Comparison of ENCODE assay signal across 9 cellular contexts in the genomic region with DNA sequence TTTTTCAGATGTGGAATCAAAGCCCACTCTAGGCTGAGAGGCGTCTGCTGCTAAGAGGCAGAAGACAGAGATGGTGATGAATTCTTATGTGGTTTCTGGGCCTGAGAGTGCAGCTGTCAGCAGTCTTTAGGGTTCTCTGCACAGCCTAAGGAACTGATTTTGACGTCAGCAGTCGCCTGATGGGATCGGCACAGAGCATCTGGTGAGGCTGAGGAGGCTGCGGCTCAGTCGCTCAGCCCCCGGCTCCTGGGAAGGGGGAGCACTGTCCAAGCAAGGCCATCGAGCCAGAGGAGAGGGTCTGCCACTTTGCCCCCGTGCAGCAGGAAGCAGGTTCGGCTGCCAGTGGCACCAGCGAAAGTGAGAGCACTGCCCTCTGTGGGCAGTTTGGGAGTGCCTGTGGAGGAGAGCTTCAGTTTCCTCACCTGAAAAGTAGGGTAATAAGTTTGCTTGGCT.
DNase-seq lines count a peak whose midpoint lies in the region; ATAC-seq and TF ChIP-seq lines count a peak whose summit lies in the region.
"Had no signal": no experiment of that assay in that cellular context is flagged by ENCODE, and none has a peak within 500 bp of the region (broad histone marks: within the 10 kb centered on the region; RNA-seq: fewer than 3 reads in every experiment).

No MANE protein-coding gene starts in this region.

- H3K4me3 ChIP-seq in sigmoid colon = peak overlapping the region in 2 of 4 donors; percentile 4 to 14

- TF ChIP-seq EP300 in sigmoid colon (IDR thresholded peaks at IDR 0.05) = peak in 1 of 4 donors; percentile 41

- ATAC-seq in activated CD8-positive, alpha-beta T cell treated with anti-CD3 and anti-CD28 coated beads for 36 hours = peak; percentile 71
- ATAC-seq in left cardiac atrium (peak; percentile 42 to 54), HG03354 (IDR thresholded peaks at IDR 0.05; ENCODE audit: poor library complexity, severe bottlenecking, unreplicated experiment) (no peak)

- no peaks in the 10 kb centered on the region for H3K27me3 ChIP-seq in sigmoid colon

- H3K9me3 ChIP-seq in sigmoid colon = no peaks in the 10 kb centered on the region

- intact Hi-C loops in activated CD8-positive, alpha-beta T cell treated with anti-CD3 and anti-CD28 coated beads for 36 hours (cut with micrococcal nuclease) = no loop called here
- intact Hi-C loops in left cardiac atrium (cut with DNase I) (no loop called here), sigmoid colon (cut with DNase I) (no loop called here)

- H3K9me3 Mint-ChIP-seq in activated CD8-positive, alpha-beta T cell treated with anti-CD3 and anti-CD28 coated beads for 36 hours = no peaks in the 10 kb centered on the region
- H3K9me3 Mint-ChIP-seq: stimulated activated naive CD8-positive, alpha-beta T cell treated with anti-CD3 and anti-CD28 coated beads, Interleukin-15, Interleukin-2, amounts not matched to agents 100 ng/mL and 50 ng/mL, for 24 hours had no signal

- peaks cover 0 to 100% (median 100%) of the 10 kb centered on the region in 4 donors for H3K4me1 ChIP-seq in sigmoid colon

- no peak overlapping the region for H3K27ac Mint-ChIP-seq in activated CD8-positive, alpha-beta T cell treated with anti-CD3 and anti-CD28 coated beads for 36 hours
- H3K27ac Mint-ChIP-seq: stimulated activated naive CD8-positive, alpha-beta T cell treated with anti-CD3 and anti-CD28 coated beads, Interleukin-15, Interleukin-2, amounts not matched to agents 100 ng/mL and 50 ng/mL, for 24 hours had no signal

- no peak overlapping the region for H3K4me3 Mint-ChIP-seq in activated CD8-positive, alpha-beta T cell treated with anti-CD3 and anti-CD28 coated beads for 36 hours
- H3K4me3 Mint-ChIP-seq: stimulated activated naive CD8-positive, alpha-beta T cell treated with anti-CD3 and anti-CD28 coated beads, Interleukin-15, Interleukin-2, amounts not matched to agents 100 ng/mL and 50 ng/mL, for 24 hours had no signal

- H3K36me3 Mint-ChIP-seq in activated CD8-positive, alpha-beta T cell treated with anti-CD3 and anti-CD28 coated beads for 36 hours (ENCODE audit: low read depth) = no peaks in the 10 kb centered on the region

- no peaks in the 10 kb centered on the region for H3K36me3 ChIP-seq in sigmoid colon

- H3K4me1 Mint-ChIP-seq in activated CD8-positive, alpha-beta T cell treated with anti-CD3 and anti-CD28 coated beads for 36 hours (ENCODE audit: low read depth) = peaks cover 5% of the 10 kb centered on the region

- CTCF ChIA-PET in activated CD8-positive, alpha-beta T cell treated with anti-CD3 and anti-CD28 coated beads for 36 hours (lab: Charles Lee) = interaction anchor here (0.6 to 1.6 kb wide), 4 partner anchors 22 to 161 kb away, joined by 3 to 6 read pairs (median 4); a partner anchor contains a TSS

- peak; percentile 25 for TF ChIP-seq CTCF in activated CD8-positive, alpha-beta T cell treated with anti-CD3 and anti-CD28 coated beads for 36 hours (IDR thresholded peaks at IDR 0.05)
- peak in 3 of 4 experiments; percentile 11 to 32 (median 23) for TF ChIP-seq CTCF in sigmoid colon (IDR thresholded peaks at IDR 0.05)

- POLR2A ChIA-PET in activated CD8-positive, alpha-beta T cell treated with anti-CD3 and anti-CD28 coated beads for 36 hours (lab: Charles Lee) = no interaction called here

- WGBS in sigmoid colon, 2 donors = 41 to 79% methylated on average over 11 of the region's 11 CpGs

- H3K27me3 Mint-ChIP-seq in activated CD8-positive, alpha-beta T cell treated with anti-CD3 and anti-CD28 coated beads for 36 hours = no peaks in the 10 kb centered on the region
- H3K27me3 Mint-ChIP-seq: stimulated activated naive CD8-positive, alpha-beta T cell treated with anti-CD3 and anti-CD28 coated beads, Interleukin-15, Interleukin-2, amounts not matched to agents 100 ng/mL and 50 ng/mL, for 24 hours had no signal

- H3K27ac ChIP-seq in sigmoid colon = peak overlapping the region; percentile 84 to 92 (median 88)

- peak; percentile 2 for DNase-seq in activated naive CD4-positive, alpha-beta T cell treated with Interleukin-2 at 50 U/mL for 16 hours
- DNase-seq in activated naive CD4-positive, alpha-beta T cell treated with anti-CD3 and anti-CD28 coated beads, Interleukin-2, amount 50 U/mL, for 16 hours = no peak
- DNase-seq in activated CD8-positive, alpha-beta T cell treated with anti-CD3 and anti-CD28 coated beads for 36 hours = peak; percentile 20
- DNase-seq in left cardiac atrium = no peak
- peak; percentile 88 for DNase-seq in sigmoid colon
- DNase-seq in kidney glomerular epithelial cell (lab: John Stamatoyannopoulos, UW) = no peak
- DNase-seq in NCI-H226 = no peak

- TF ChIP-seq POLR2A in sigmoid colon (IDR thresholded peaks at IDR 0.05) = no peak

Comparison
In these comparisons a context has a peak if more than half of its experiments do, and no peak if none do; other contexts are left out.
1. DNase-seq: peak in activated naive CD4-positive, alpha-beta T cell treated with Interleukin-2 at 50 U/mL for 16 hours (single experiment), activated CD8-positive, alpha-beta T cell treated with anti-CD3 and anti-CD28 coated beads for 36 hours (single experiment) and sigmoid colon (single experiment); none in activated naive CD4-positive, alpha-beta T cell treated with anti-CD3 and anti-CD28 coated beads, Interleukin-2, amount 50 U/mL, for 16 hours (single experiment), left cardiac atrium (single experiment), kidney glomerular epithelial cell (single experiment) and NCI-H226 (single experiment).